In genomic region chr3:100400782-100401673, GRCh38 we compare ENCODE assay signal across 1 cellular context.
A peak's percentile ranks its signal among the peaks of the same experiment; 100 is the strongest.
TF ChIP-seq lines count a peak whose summit lies in the region.

LNP1 (plus strand) TSS chr3:100401539; CDS start chr3:100429730, 28,191 bp downstream.
TOMM70 (minus strand) TSS chr3:100401089; CDS start chr3:100400949, 140 bp downstream.

TF ChIP-seq in HepG2, 621 proteins besides CTCF, POLR2A, EP300 and RAD21 (continued from another document and continues in another):
- TF ChIP-seq AKNA (CRISPR knock-in tag; IDR thresholded peaks at IDR 0.05; ENCODE audit: borderline replicate concordance) (no peak; the same call in 1 of the 2 replicates), ZKSCAN5 (CRISPR knock-in tag; IDR thresholded peaks at IDR 0.05) (no peak), GATA4 (IDR thresholded peaks at IDR 0.05; ENCODE audit: borderline replicate concordance, low read depth) (peak; percentile 75), NFE2 (CRISPR knock-in tag; IDR thresholded peaks at IDR 0.05) (no peak; the same call in 1 of the 2 replicates), KAT8 (CRISPR knock-in tag; IDR thresholded peaks at IDR 0.05) (peak; percentile 95), ADNP (CRISPR knock-in tag; IDR thresholded peaks at IDR 0.05) (no peak), NCOR1 (IDR thresholded peaks at IDR 0.05; ENCODE audit: borderline replicate concordance, low read length) (peak; percentile 46; the same call in 1 of the 2 replicates), RNF219 (CRISPR knock-in tag; IDR thresholded peaks at IDR 0.05) (no peak), ZNF562 (CRISPR knock-in tag; IDR thresholded peaks at IDR 0.05; ENCODE audit: borderline replicate concordance) (no peak), HMGXB3 (CRISPR knock-in tag; IDR thresholded peaks at IDR 0.05; ENCODE audit: borderline replicate concordance) (peak; percentile 82), GABPB1 (CRISPR knock-in tag; IDR thresholded peaks at IDR 0.05) (peak; percentile 98), DBP (CRISPR knock-in tag; IDR thresholded peaks at IDR 0.05; ENCODE audit: not compliant biosample characterization) (no peak), U2AF1 (optimal IDR thresholded peaks at IDR 0.05; ENCODE audit: low read depth, low read length) (peak; percentile 83), NBN (conservative IDR thresholded peaks at IDR 0.05) (no peak), ZNF350 (CRISPR knock-in tag; IDR thresholded peaks at IDR 0.05; ENCODE audit: borderline replicate concordance, low read depth) (peak; percentile 87), JUNB (CRISPR knock-in tag; IDR thresholded peaks at IDR 0.05; ENCODE audit: borderline replicate concordance) (no peak), RARG (CRISPR knock-in tag; IDR thresholded peaks at IDR 0.05; ENCODE audit: low read depth) (no peak), ZNF75D (CRISPR knock-in tag; IDR thresholded peaks at IDR 0.05; ENCODE audit: borderline replicate concordance) (no peak), ZNF746 (CRISPR knock-in tag; IDR thresholded peaks at IDR 0.05) (peak; percentile 25; the same call in 1 of the 2 replicates), ZBTB1 (CRISPR knock-in tag; IDR thresholded peaks at IDR 0.05; ENCODE audit: borderline replicate concordance) (no peak), ZNF282 (IDR thresholded peaks at IDR 0.05; ENCODE audit: partially characterized antibody) (no peak), ZHX2 (IDR thresholded peaks at IDR 0.05; ENCODE audit: low read depth) (peak; percentile 47; the same call in 1 of the 2 replicates), ZHX2 (CRISPR knock-in tag; IDR thresholded peaks at IDR 0.05; ENCODE audit: borderline replicate concordance) (peak; percentile 23; the same call in 1 of the 2 replicates), ZBTB38 (CRISPR knock-in tag; IDR thresholded peaks at IDR 0.05) (peak; percentile 78), KAT7 (CRISPR knock-in tag; IDR thresholded peaks at IDR 0.05; ENCODE audit: borderline replicate concordance) (no peak), CEBPZ (IDR thresholded peaks at IDR 0.05; ENCODE audit: low read length) (no peak), KAT2B (IDR thresholded peaks at IDR 0.05; ENCODE audit: borderline replicate concordance, low read depth, low read length) (no peak), RAD51 (IDR thresholded peaks at IDR 0.05; ENCODE audit: borderline replicate concordance) (no peak), DZIP1 (CRISPR knock-in tag; IDR thresholded peaks at IDR 0.05) (no peak)
